Comparison of ENCODE assay signal across 8 cellular contexts in the genomic region with DNA sequence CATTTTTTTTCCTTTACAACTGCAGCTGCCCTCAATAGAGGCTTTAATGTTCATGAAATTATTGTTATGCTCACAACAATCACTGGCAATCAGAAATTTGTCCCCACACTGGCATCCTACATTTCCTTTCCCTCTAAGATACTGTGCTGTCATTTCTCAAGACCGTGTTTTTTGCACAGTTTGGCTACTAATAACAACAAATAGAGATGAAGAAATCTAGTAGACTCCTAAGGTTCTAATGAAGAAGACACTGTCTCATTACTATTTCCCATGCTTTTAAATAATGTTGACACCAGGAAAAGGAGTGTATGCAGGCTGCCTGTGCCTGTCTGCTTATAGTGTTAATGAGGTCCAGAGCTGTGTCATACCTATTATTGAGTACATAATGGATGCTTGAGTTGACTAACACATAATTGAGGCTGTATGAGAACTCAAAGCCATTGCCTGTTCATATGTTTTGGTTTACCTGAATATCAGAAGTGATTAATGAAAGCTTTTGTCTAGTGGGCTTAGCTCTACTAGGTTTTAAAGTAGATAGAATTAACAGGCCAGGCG. TPM values are rescaled to one million over a fixed set of nuclear protein-coding genes. Genes with fewer than 3 reads are reported as not detected.
DNase-seq lines count a peak whose midpoint lies in the region; ATAC-seq and TF ChIP-seq lines count a peak whose summit lies in the region.

No MANE protein-coding gene starts in this region.

- H3K27ac Mint-ChIP-seq in brain = peak overlapping the region in 3 of 5 experiments; percentile 58 to 100 (median 98)

- no peak for ATAC-seq in HG02884 (IDR thresholded peaks at IDR 0.05; ENCODE audit: unreplicated experiment)
- no peak for ATAC-seq in HG03442 (IDR thresholded peaks at IDR 0.05; ENCODE audit: unreplicated experiment)

- DNase-seq in AG04450 (ENCODE audit: low read depth, low spot score) (no peak), kidney glomerular epithelial cell (lab: John Stamatoyannopoulos, UW) (no peak)
- no peak for DNase-seq in effector CD4-positive, alpha-beta T cell

- POLR2A ChIA-PET in AG04450 (lab: Yijun Ruan, JAX) = interaction anchor here (1.4 kb wide), 1 partner anchor 10 kb away, joined by 5 read pairs; no protein-coding TSS in a partner anchor

- no peak overlapping the region for H3K9ac ChIP-seq in HUES64 (ENCODE audit: low read depth, low read length)
- H3K9ac ChIP-seq in muscle layer of colon (ENCODE audit: low read length) = peak overlapping the region; percentile 63

- peak overlapping the region; percentile 97 for H3K4me3 ChIP-seq in AG04450 (ENCODE audit: low read depth, low read length)
- H3K4me3 ChIP-seq in HUES64 (ENCODE audit: low read length) = peak overlapping the region; percentile 26
- peak overlapping the region; percentile 4 to 96 for H3K4me3 ChIP-seq in muscle layer of colon (ENCODE audit: low read depth in 1 of 2, low read length in 2 of 2)

- WGBS in HUES64 = 94% methylated on average over 2 of the region's 2 CpGs

- peaks cover 13% of the 10 kb centered on the region for H3K27me3 Mint-ChIP-seq in brain

- peaks cover 0 to 10% (median 4%) of the 10 kb centered on the region in 5 experiments for H3K9me3 Mint-ChIP-seq in brain

- no peaks in the 10 kb centered on the region for H3K27me3 ChIP-seq in AG04450 (ENCODE audit: control insufficient read depth, insufficient read depth, low read length)
- no peaks in the 10 kb centered on the region for H3K27me3 ChIP-seq in HUES64 (ENCODE audit: insufficient read depth, low read length)
- no peaks in the 10 kb centered on the region for H3K27me3 ChIP-seq in muscle layer of colon (ENCODE audit: control insufficient read depth in 1 of 2, insufficient read depth in 2 of 2, low read length in 2 of 2)

- CTCF ChIA-PET in AG04450 (lab: Charles Lee) = interaction anchor here (1.1 to 2.2 kb wide), 4 partner anchors 9 to 125 kb away, joined by 3 to 9 read pairs (median 4); partner anchors contain the start of gene METAP1

- H3K36me3 ChIP-seq in HUES64 (ENCODE audit: insufficient read depth, low read length) = peaks cover 14% of the 10 kb centered on the region
- H3K36me3 ChIP-seq in muscle layer of colon (ENCODE audit: insufficient read depth, low read length) = peaks cover 6% of the 10 kb centered on the region

- H3K27ac ChIP-seq in AG04450 (ENCODE audit: low read depth, low read length) (peak overlapping the region; percentile 97), HUES64 (ENCODE audit: low read depth, low read length) (no peak overlapping the region), muscle layer of colon (ENCODE audit: low read depth, low read length) (peak overlapping the region; percentile 97)

- peaks cover 7% of the 10 kb centered on the region; the same call in 1 of the 2 replicates for H3K9me3 ChIP-seq in AG04450 (ENCODE audit: control insufficient read depth, insufficient read depth, low read length)
- H3K9me3 ChIP-seq in HUES64 (ENCODE audit: insufficient read depth, low read depth, low read length) = peaks cover 19% of the 10 kb centered on the region
- no peaks in the 10 kb centered on the region for H3K9me3 ChIP-seq in muscle layer of colon (ENCODE audit: low read length)

- no peak for TF ChIP-seq CTCF in AG04450 (IDR thresholded peaks at IDR 0.05; ENCODE audit: low read depth, low read length)
- no peak for TF ChIP-seq CTCF in brain (conservative IDR thresholded peaks at IDR 0.05)

- H3K4me1 ChIP-seq in HUES64 (ENCODE audit: insufficient read depth, low read length) = peaks cover 6% of the 10 kb centered on the region
- H3K4me1 ChIP-seq in muscle layer of colon (ENCODE audit: insufficient read depth, low read length) = no peaks in the 10 kb centered on the region

- H3K4me1 Mint-ChIP-seq in brain = peaks cover 38% of the 10 kb centered on the region

- peaks cover 21% of the 10 kb centered on the region for H3K36me3 Mint-ChIP-seq in brain

- H3K4me3 Mint-ChIP-seq in brain = peak overlapping the region; percentile 96 to 100 (median 99)

RNA-seq across cellular contexts. Expression of gene EIF4E, which starts 1.5 kb away (rescaled TPM):
- 72.4 and 94.7 TPM in 2 replicates for polyA plus RNA-seq in AG04450 (2011; rRNA removed)
- polyA minus RNA-seq in AG04450 (2011; rRNA and poly(A)+ RNA removed) = 45.7 and 90.0 TPM in 2 replicates
- polyA plus RNA-seq in HUES64 (2013, experiment 1 of 2) = 138 TPM
- 151 TPM for polyA plus RNA-seq in HUES64 (2013, experiment 2 of 2)
- 31.7 TPM for polyA plus RNA-seq in brain (ENCODE audit: insufficient read depth, low read depth, low replicate concordance)

Comparison
In these comparisons a context has a peak if more than half of its experiments do, and no peak if none do; other contexts are left out.
1. H3K4me3 ChIP-seq: peak in every context shown above with its lines; median percentile 97 in AG04450; 50 in muscle layer of colon; 26 in HUES64.